In genomic region chr17:31327534-31328526, GRCh38 we compare ENCODE assay signal across 12 cellular contexts. TPM values are rescaled to one million over a fixed set of nuclear protein-coding genes. Genes with fewer than 3 reads are reported as not detected.
DNase-seq lines count a peak whose midpoint lies in the region; ATAC-seq, FAIRE-seq and TF ChIP-seq lines count a peak whose summit lies in the region.
"Had no signal": no experiment of that assay in that cellular context is flagged by ENCODE, and none has a peak within 500 bp of the region (broad histone marks: within the 10 kb centered on the region; RNA-seq: fewer than 3 reads in every experiment).

No MANE protein-coding gene starts in this region.

- no peak overlapping the region for H2AFZ ChIP-seq in K562 (ENCODE audit: low read depth, low read length)

- CTCF ChIA-PET in K562 (lab: Yijun Ruan, JAX; ENCODE audit: low intra/inter-chr PET ratio): no interaction called here

- no peak for TF ChIP-seq POLR2A in K562 (conservative IDR thresholded peaks at IDR 0.05)
- TF ChIP-seq POLR2A in Peyer's patch (IDR thresholded peaks at IDR 0.05): no peak

- peaks cover 37% of the 10 kb centered on the region for H3K36me3 ChIP-seq in K562 (ENCODE audit: control insufficient read depth, insufficient read depth, low read length)
- no peaks in the 10 kb centered on the region for H3K36me3 ChIP-seq in mucosa of descending colon (ENCODE audit: low read depth)
- H3K36me3 ChIP-seq in Peyer's patch: peaks cover 0 to 24% (median 4%) of the 10 kb centered on the region in 3 donors

- no peaks in the 10 kb centered on the region for H3K79me2 ChIP-seq in K562 (ENCODE audit: control insufficient read depth, insufficient read depth, low read length)

- intact Hi-C loops in K562 (cut with micrococcal nuclease) (no loop called here), mucosa of descending colon (cut with DNase I, micrococcal nuclease) (no loop called here)

- DNase-seq in AG08395 (ENCODE audit: low spot score): peak; percentile 73
- peak; percentile 72 for DNase-seq in HTR-8/SVneo (ENCODE audit: insufficient read length, low spot score)
- DNase-seq in K562 (ENCODE audit: extremely low read depth in 1 of 4, low spot score in 3 of 4): no peak
- DNase-seq in kidney tubule cell (ENCODE audit: low spot score): peak; percentile 82
- no peak for DNase-seq in mucosa of descending colon
- DNase-seq in Peyer's patch: no peak
- DNase-seq in stimulated activated CD8-positive, alpha-beta memory T cell treated with anti-CD3 and anti-CD28 coated beads, Interleukin-4, amount 100 ng/mL, for 48 hours: no peak
- DNase-seq: Calu3, KG1, naive B cell, NCI-H524 treated with DMSO at 0.1 percent for 48 hours had no signal

- H3K27me3 ChIP-seq in K562 (ENCODE audit: control insufficient read depth in 2 of 2, insufficient read depth in 2 of 2, low read length in 2 of 2) (no peaks in the 10 kb centered on the region), Peyer's patch (no peaks in the 10 kb centered on the region)

- no peak overlapping the region for H3K4me2 ChIP-seq in K562 (ENCODE audit: insufficient read depth, low read length)

- no TSS peak for BruUV-seq in K562 (replicated peaks; lab: Mats Ljungman, UMichigan)

- TF ChIP-seq CTCF in K562 (IDR thresholded peaks at IDR 0.05 in 2 of 3, conservative IDR thresholded peaks at IDR 0.05 in 1 of 3; ENCODE audit: insufficient read depth in 2 of 3, low read depth in 1 of 3, low read length in 3 of 3) (no peak), mucosa of descending colon (IDR thresholded peaks at IDR 0.05) (no peak), Peyer's patch (IDR thresholded peaks at IDR 0.05) (no peak)

- WGBS in K562 (ENCODE audit: insufficient coverage, low coverage, missing lambda C conversion rate): 89% methylated on average over 12 of the region's 12 CpGs

- H3K27ac ChIP-seq in K562 (ENCODE audit: extremely low read depth, low read depth, low read length): no peak overlapping the region
- H3K27ac ChIP-seq in Peyer's patch: no peak overlapping the region

- no peak overlapping the region for H3K9ac ChIP-seq in K562 (ENCODE audit: insufficient read depth in 1 of 2, low read depth in 2 of 2, low read length in 2 of 2)

- in situ Hi-C loops in K562 (cut with MboI): no loop called here

- TF ChIP-seq RAD21 in K562 (CRISPR knock-in tag; conservative IDR thresholded peaks at IDR 0.05 in 1 of 2, IDR thresholded peaks at IDR 0.05 in 1 of 2): no peak

- no peak overlapping the region for H3K4me3 ChIP-seq in K562
- no peak overlapping the region for H3K4me3 ChIP-seq in mucosa of descending colon
- no peak overlapping the region for H3K4me3 ChIP-seq in Peyer's patch

- POLR2A ChIA-PET in K562 (lab: Yijun Ruan, JAX): no interaction called here

- no peak for TF ChIP-seq EP300 in K562 (IDR thresholded peaks at IDR 0.05; ENCODE audit: low read length)

- H3K4me1 ChIP-seq in K562 (replicated peaks in 1 of 2; ENCODE audit: control insufficient read depth in 2 of 2, insufficient read depth in 2 of 2, low read length in 2 of 2) (no peaks in the 10 kb centered on the region; a peak in 1 of 5 replicates), mucosa of descending colon (ENCODE audit: low read depth) (no peaks in the 10 kb centered on the region), Peyer's patch (no peaks in the 10 kb centered on the region)

- H3K9me3 ChIP-seq in K562 (replicated peaks; ENCODE audit: control insufficient read depth, insufficient read depth, low read depth, low read length): no peaks in the 10 kb centered on the region
- no peaks in the 10 kb centered on the region for H3K9me3 ChIP-seq in mucosa of descending colon
- H3K9me3 ChIP-seq in Peyer's patch: no peaks in the 10 kb centered on the region

- peak; percentile 83 for FAIRE-seq in HTR-8/SVneo (lab: Jason Lieb, UNC)
- peak; percentile 65 for FAIRE-seq in K562 (lab: Jason Lieb, UNC)

- no peaks in the 10 kb centered on the region for H4K20me1 ChIP-seq in K562 (replicated peaks; ENCODE audit: control insufficient read depth, insufficient read depth, low read length)

- H3K9me1 ChIP-seq in K562 (ENCODE audit: control insufficient read depth, insufficient read depth, low read length): no peaks in the 10 kb centered on the region

- no peak for ATAC-seq in K562
- no peak for ATAC-seq in HG02885 (IDR thresholded peaks at IDR 0.05; ENCODE audit: poor library complexity, unreplicated experiment)
- no peak for ATAC-seq in mucosa of descending colon

TF ChIP-seq in K562, 482 proteins besides CTCF, POLR2A, EP300 and RAD21 (continues in another document):
- TF ChIP-seq PHTF2 (CRISPR knock-in tag; IDR thresholded peaks at IDR 0.05): no peak
- no peak for TF ChIP-seq HMG20A (CRISPR knock-in tag; conservative IDR thresholded peaks at IDR 0.05)
- no peak for TF ChIP-seq ZNF184 (CRISPR knock-in tag; IDR thresholded peaks at IDR 0.05)
- no peak for TF ChIP-seq KAT8 (IDR thresholded peaks at IDR 0.05; ENCODE audit: low read depth)

RNA-seq across cellular contexts. Expression of gene EVI2A, which starts 6.4 kb away (rescaled TPM):
- not detected in 2 replicates for total RNA-seq in K562 (2011; cell fraction: chromatin; rRNA removed; ENCODE audit: low replicate concordance)
- not detected in 2 replicates for total RNA-seq in K562 (2011; cell fraction: nucleolus; rRNA removed)
- not detected in 2 replicates for total RNA-seq in K562 (2011; cell fraction: nucleoplasm; rRNA removed)
- not detected in 2 replicates for total RNA-seq in K562 (2014; rRNA removed)
- total RNA-seq in K562 (2014; rRNA removed; fragmentation: Illumina TruSeq; extraction: Trizol): 0.16 TPM in 1 of 2 replicates, not detected in the other
- 0.38 TPM in 1 of 2 replicates, not detected in the other for total RNA-seq in K562 (2015; rRNA removed; fragmentation: Illumina TruSeq; extraction: Trizol)
- total RNA-seq in K562 (2021): 0.13 TPM in 2 replicates
- 0.06 and 0.08 TPM in 2 replicates for polyA plus RNA-seq in K562 (2011; rRNA removed)
- polyA plus RNA-seq in K562 (2011; cell fraction: cytosol; rRNA removed): not detected in 2 replicates
- polyA plus RNA-seq in K562 (2011; cell fraction: nucleus; rRNA removed): not detected in 2 replicates
- polyA plus RNA-seq in K562 (2012): 0.10 and 0.22 TPM in 2 replicates
- polyA plus RNA-seq in K562 (2014; fragmentation: Illumina TruSeq; extraction: Trizol): 0.10 TPM in 1 of 2 replicates, not detected in the other
- polyA plus RNA-seq in K562 (2014; fragmentation: Nextera tagmentation; extraction: Ambion mirVana): under 1 TPM; 0.17 to 0.37 TPM
- 0.20 TPM in 1 of 2 replicates, not detected in the other for polyA plus RNA-seq in K562 (2014; rRNA removed)
- 0.11 TPM in 1 of 2 replicates, not detected in the other for polyA minus RNA-seq in K562 (2011; rRNA and poly(A)+ RNA removed)
- polyA minus RNA-seq in K562 (2011; cell fraction: cytosol; rRNA and poly(A)+ RNA removed): not detected in 2 replicates
- polyA minus RNA-seq in K562 (2011; cell fraction: nucleus; rRNA and poly(A)+ RNA removed): not detected in 2 replicates
- total RNA-seq in mucosa of descending colon: 1 to 10 TPM; 2.8 to 6.0 (median 4.0) TPM
- 10 to 100 TPM in 1 of 4 donors, 1 to 10 TPM in 2, not detected in 1; 1.4 to 12.4 (median 5.8) TPM for total RNA-seq in Peyer's patch
- total RNA-seq: Calu3 had no signal

RNA-seq across cellular contexts. Expression of gene EVI2B, which starts 14.0 kb away (rescaled TPM):
- total RNA-seq in K562 (2011; cell fraction: chromatin; rRNA removed; ENCODE audit: low replicate concordance): 0.37 and 1.3 TPM in 2 replicates
- total RNA-seq in K562 (2011; cell fraction: nucleolus; rRNA removed): 0.33 and 0.39 TPM in 2 replicates
- 0.51 and 1.5 TPM in 2 replicates for total RNA-seq in K562 (2011; cell fraction: nucleoplasm; rRNA removed)
- total RNA-seq in K562 (2014; rRNA removed) (0.54 and 0.82 TPM in 2 replicates), K562 (2014; rRNA removed; fragmentation: Illumina TruSeq; extraction: Trizol) (1.9 and 2.1 TPM in 2 replicates), K562 (2015; rRNA removed; fragmentation: Illumina TruSeq; extraction: Trizol) (8.0 TPM in 2 replicates), K562 (2021) (1.7 and 2.0 TPM in 2 replicates), mucosa of descending colon (1 to 10 TPM; 3.3 to 9.5 (median 7.8) TPM), Peyer's patch (10 to 100 TPM in 2 of 4 donors, 1 to 10 TPM in 2; 5.6 to 70.1 (median 8.7) TPM)
- polyA plus RNA-seq in K562 (2011; rRNA removed) (2.5 and 3.4 TPM in 2 replicates), K562 (2014; fragmentation: Illumina TruSeq; extraction: Trizol) (6.5 and 7.1 TPM in 2 replicates), K562 (2014; fragmentation: Nextera tagmentation; extraction: Ambion mirVana) (1 to 10 TPM; 1.7 to 2.9 TPM), K562 (2014; rRNA removed) (2.5 and 3.9 TPM in 2 replicates)
- 0.79 and 2.7 TPM in 2 replicates for polyA plus RNA-seq in K562 (2011; cell fraction: cytosol; rRNA removed)
- 0.61 and 1.4 TPM in 2 replicates for polyA plus RNA-seq in K562 (2011; cell fraction: nucleus; rRNA removed)
- polyA plus RNA-seq in K562 (2012): 6.7 and 20.3 TPM in 2 replicates
- 0.91 and 1.6 TPM in 2 replicates for polyA minus RNA-seq in K562 (2011; rRNA and poly(A)+ RNA removed)
- polyA minus RNA-seq in K562 (2011; cell fraction: cytosol; rRNA and poly(A)+ RNA removed): not detected in 2 replicates
- 0.27 and 0.44 TPM in 2 replicates for polyA minus RNA-seq in K562 (2011; cell fraction: nucleus; rRNA and poly(A)+ RNA removed)
- total RNA-seq: Calu3 had no signal

RNA-seq across cellular contexts. Expression of gene OMG, which starts 30.8 kb away (rescaled TPM):
- not detected in 2 replicates for total RNA-seq in K562 (2011; cell fraction: chromatin; rRNA removed; ENCODE audit: low replicate concordance)
- not detected in 2 replicates for total RNA-seq in K562 (2011; cell fraction: nucleolus; rRNA removed)
- not detected in 2 replicates for total RNA-seq in K562 (2011; cell fraction: nucleoplasm; rRNA removed)
- total RNA-seq in K562 (2014; rRNA removed) (not detected in 2 replicates), K562 (2014; rRNA removed; fragmentation: Illumina TruSeq; extraction: Trizol) (not detected in 2 replicates), K562 (2015; rRNA removed; fragmentation: Illumina TruSeq; extraction: Trizol) (0.11 TPM in 1 of 2 replicates, not detected in the other), K562 (2021) (not detected in 2 replicates), mucosa of descending colon (1 to 10 TPM in 1 of 3 donors, under 1 TPM in 1, not detected in 1; 0.51 to 1.5 TPM), Peyer's patch (not detected)
- polyA plus RNA-seq in K562 (2011; rRNA removed) (0.03 TPM in 1 of 2 replicates, not detected in the other), K562 (2014; fragmentation: Illumina TruSeq; extraction: Trizol) (not detected in 2 replicates), K562 (2014; fragmentation: Nextera tagmentation; extraction: Ambion mirVana) (under 1 TPM in 1 of 2 experiments, not detected in 1; 0.41 TPM), K562 (2014; rRNA removed) (not detected in 2 replicates)
- polyA plus RNA-seq in K562 (2011; cell fraction: cytosol; rRNA removed): not detected in 2 replicates
- 0.06 TPM in 2 replicates for polyA plus RNA-seq in K562 (2011; cell fraction: nucleus; rRNA removed)
- 0.20 and 0.61 TPM in 2 replicates for polyA plus RNA-seq in K562 (2012)
- 0.07 TPM in 1 of 2 replicates, not detected in the other for polyA minus RNA-seq in K562 (2011; rRNA and poly(A)+ RNA removed)
- polyA minus RNA-seq in K562 (2011; cell fraction: cytosol; rRNA and poly(A)+ RNA removed): not detected in 2 replicates
- polyA minus RNA-seq in K562 (2011; cell fraction: nucleus; rRNA and poly(A)+ RNA removed): 0.11 and 0.27 TPM in 2 replicates
- total RNA-seq: Calu3 had no signal

Comparison
In these comparisons a context has a peak if more than half of its experiments do, and no peak if none do; other contexts are left out.
1. DNase-seq: peak in AG08395 (single experiment), HTR-8/SVneo (single experiment) and kidney tubule cell (single experiment); none in K562 (0 of 4), mucosa of descending colon (0 of 3), Peyer's patch (0 of 3) and stimulated activated CD8-positive, alpha-beta memory T cell treated with anti-CD3 and anti-CD28 coated beads, Interleukin-4, amount 100 ng/mL, for 48 hours (single experiment).